16 cellular contexts compared by ENCODE assay signal in genomic region chr2:85181844-85182456, GRCh38. TPM values are rescaled to one million over a fixed set of nuclear protein-coding genes. Genes with fewer than 3 reads are reported as not detected.
DNase-seq lines count a peak whose midpoint lies in the region; ATAC-seq and TF ChIP-seq lines count a peak whose summit lies in the region.
"Had no signal": no experiment of that assay in that cellular context is flagged by ENCODE, and none has a peak within 500 bp of the region (broad histone marks: within the 10 kb centered on the region; RNA-seq: fewer than 3 reads in every experiment).

No MANE protein-coding gene starts in this region.

- peaks cover 5% of the 10 kb centered on the region for H3K79me1 ChIP-seq in H9 (ENCODE audit: insufficient read depth, low read depth, low read length, poor library complexity, severe bottlenecking)

- no peaks in the 10 kb centered on the region for H3K9me3 ChIP-seq in H9 (ENCODE audit: control insufficient read depth, low read depth, low read length)
- no peaks in the 10 kb centered on the region for H3K9me3 ChIP-seq in SJCRH30 (replicated peaks)
- no peaks in the 10 kb centered on the region for H3K9me3 ChIP-seq in lung (ENCODE audit: control insufficient read depth in 2 of 2, insufficient read depth in 1 of 2, low read length in 1 of 2)
- no peaks in the 10 kb centered on the region for H3K9me3 ChIP-seq in parathyroid adenoma (ENCODE audit: control insufficient read depth, low read length)
- no peaks in the 10 kb centered on the region for H3K9me3 ChIP-seq in BE2C
- H3K9me3 ChIP-seq: Caco-2, HAP-1, Peyer's patch had no signal

- no CpG with 5 or more reads among the region's 11 CpGs for WGBS in H9 (ENCODE audit: extremely low coverage, insufficient read length, low lambda C conversion rate)
- 94 to 100% methylated on average over 11 of the region's 11 CpGs for WGBS in lung, 2 donors

- ATAC-seq in lung (ENCODE audit: insufficient read depth, low FRiP score): peak; percentile 7

- H3K4me1 Mint-ChIP-seq in H9: peaks cover 76 to 79% of the 10 kb centered on the region in 2 experiments

- no peak overlapping the region for H3K23ac ChIP-seq in H9 (ENCODE audit: insufficient read length, low read depth, low read length)

- H3K36me3 ChIP-seq in SJCRH30 (peaks cover 6% of the 10 kb centered on the region; the same call in 1 of the 2 replicates), lung (ENCODE audit: control insufficient read depth in 2 of 2, insufficient read depth in 2 of 2, low read length in 2 of 2) (no peaks in the 10 kb centered on the region), parathyroid adenoma (ENCODE audit: control insufficient read depth, insufficient read depth, low read length) (no peaks in the 10 kb centered on the region), BE2C (no peaks in the 10 kb centered on the region)
- H3K36me3 ChIP-seq: HAP-1, Peyer's patch had no signal

- H3K4me3 ChIP-seq in SJCRH30 (peak overlapping the region; percentile 24), lung (no peak overlapping the region), parathyroid adenoma (ENCODE audit: low read depth, low read length) (no peak overlapping the region), BE2C (ENCODE audit: low read depth, low read length) (no peak overlapping the region)
- H3K4me3 ChIP-seq: HAP-1, Peyer's patch had no signal

- peaks cover 27% of the 10 kb centered on the region; the same call in 1 of the 2 replicates for H3K4me1 ChIP-seq in H9 (ENCODE audit: insufficient read depth, low read length)
- peaks cover 65% of the 10 kb centered on the region for H3K4me1 ChIP-seq in SJCRH30
- H3K4me1 ChIP-seq in lung (ENCODE audit: control insufficient read depth in 2 of 2, insufficient read depth in 2 of 2, low read length in 2 of 2): peaks cover 0 to 28% of the 10 kb centered on the region in 2 donors
- H3K4me1 ChIP-seq in parathyroid adenoma: peaks cover 74% of the 10 kb centered on the region
- H3K4me1 ChIP-seq in BE2C: no peaks in the 10 kb centered on the region

- no peak overlapping the region for H3K27ac ChIP-seq in H9 (ENCODE audit: insufficient read length, low read depth, low read length)
- H3K27ac ChIP-seq in SJCRH30: peak overlapping the region; percentile 73
- H3K27ac ChIP-seq in lung (ENCODE audit: low read depth in 1 of 2, low read length in 1 of 2): no peak overlapping the region
- H3K27ac ChIP-seq in parathyroid adenoma: peak overlapping the region; percentile 89
- H3K27ac ChIP-seq: Peyer's patch had no signal

- H3K27me3 ChIP-seq in H9 (ENCODE audit: insufficient read depth, low read length) (no peaks in the 10 kb centered on the region), SJCRH30 (no peaks in the 10 kb centered on the region), lung (ENCODE audit: control insufficient read depth, insufficient read depth) (no peaks in the 10 kb centered on the region), parathyroid adenoma (ENCODE audit: control insufficient read depth, insufficient read depth, low read length) (no peaks in the 10 kb centered on the region), BE2C (no peaks in the 10 kb centered on the region)
- H3K27me3 ChIP-seq: Peyer's patch had no signal

- H3K4ac ChIP-seq in H9 (ENCODE audit: low read depth, low read length): no peak overlapping the region

- H3K27ac Mint-ChIP-seq in H9: peak overlapping the region; percentile 58 to 93 (median 89); a peak in 6 of 7 replicates
- H3K27ac Mint-ChIP-seq: CD4-positive, CD25-positive, alpha-beta regulatory T cell had no signal

- no peak overlapping the region for H2BK12ac ChIP-seq in H9 (ENCODE audit: insufficient read length, low read depth, low read length)

- H2AK5ac ChIP-seq in H9 (ENCODE audit: insufficient read length, low read length): no peak overlapping the region

- no peak overlapping the region for H4K8ac ChIP-seq in H9 (replicated peaks; ENCODE audit: insufficient read length, low read depth, low read length)

- H3K4me2 ChIP-seq in H9 (ENCODE audit: insufficient read depth, insufficient read length, low read length) (no peak overlapping the region), parathyroid adenoma (ENCODE audit: low read length) (no peak overlapping the region)

- no peaks in the 10 kb centered on the region for H4K20me1 ChIP-seq in H9 (ENCODE audit: control insufficient read depth, insufficient read depth, insufficient read length)

- H3T11ph ChIP-seq in H9 (ENCODE audit: low read length): no peak overlapping the region

- DNase-seq in H9 (no peak), SJCRH30 (peak; percentile 90 to 94), lung (ENCODE audit: low spot score) (no peak), HPDE6-E6E7 (ENCODE audit: extremely low spot score) (no peak), AML-193 (lab: John Stamatoyannopoulos, UW) (no peak), SW 1271 (lab: John Stamatoyannopoulos, UW) (no peak), BE2C (no peak)
- DNase-seq: Caco-2; CD4-positive, CD25-positive, alpha-beta regulatory T cell; NCI-H1694; NCI-H2081 treated with DMSO at 0.1 percent for 48 hours; NCI-H748 treated with DMSO at 0.1 percent for 48 hours; NK-92 treated with Interleukin-12 subunit alpha and Interleukin-12 subunit beta, amount 100 ng/mL, for 24 hours had no signal

- no peak overlapping the region for H2BK120ac ChIP-seq in H9 (ENCODE audit: low read depth, low read length, poor library complexity, severe bottlenecking)

- no peak overlapping the region for H3K14ac ChIP-seq in H9 (ENCODE audit: insufficient read depth, low read length)

- peaks cover 12 to 22% (median 21%) of the 10 kb centered on the region in 3 experiments for H3K36me3 Mint-ChIP-seq in H9 (ENCODE audit: insufficient read depth in 1 of 3, low read depth in 3 of 3)
- H3K36me3 Mint-ChIP-seq: CD4-positive, CD25-positive, alpha-beta regulatory T cell had no signal

- H3K23me2 ChIP-seq in H9 (ENCODE audit: insufficient read length, low read depth, low read length, poor library complexity, severe bottlenecking): no peaks in the 10 kb centered on the region

- no peaks in the 10 kb centered on the region for H3K27me3 Mint-ChIP-seq in H9 (ENCODE audit: low read depth)

- H3K79me2 ChIP-seq in H9 (ENCODE audit: insufficient read depth, low read length): peaks cover 26% of the 10 kb centered on the region; the same call in 1 of the 2 replicates
- peaks cover 10% of the 10 kb centered on the region for H3K79me2 ChIP-seq in parathyroid adenoma

- no peak overlapping the region for H2AFZ ChIP-seq in H9 (ENCODE audit: low read length)
- H2AFZ ChIP-seq in parathyroid adenoma: no peak overlapping the region

- no peaks in the 10 kb centered on the region for H3K9me3 Mint-ChIP-seq in H9
- H3K9me3 Mint-ChIP-seq: CD4-positive, CD25-positive, alpha-beta regulatory T cell had no signal

- H3K4me3 Mint-ChIP-seq in H9: no peak overlapping the region
- H3K4me3 Mint-ChIP-seq: CD4-positive, CD25-positive, alpha-beta regulatory T cell had no signal

- H2BK5ac ChIP-seq in H9 (ENCODE audit: insufficient read length, low read length): no peak overlapping the region

- H3K9ac ChIP-seq in H9 (ENCODE audit: extremely low read depth, insufficient read length, low read length) (no peak overlapping the region), parathyroid adenoma (no peak overlapping the region)

- H4K91ac ChIP-seq in H9 (ENCODE audit: insufficient read length, low read depth, low read length): no peak overlapping the region

- H3K56ac ChIP-seq in H9 (ENCODE audit: insufficient read length, low read depth, low read length): no peak overlapping the region

- no peak for TF ChIP-seq CTCF in H9 (conservative IDR thresholded peaks at IDR 0.05)
- no peak for TF ChIP-seq CTCF in lung (IDR thresholded peaks at IDR 0.05; ENCODE audit: control extremely low read depth, extremely low read depth)
- TF ChIP-seq CTCF in parathyroid adenoma (IDR thresholded peaks at IDR 0.05): no peak
- no peak for TF ChIP-seq CTCF in BE2C (IDR thresholded peaks at IDR 0.05; ENCODE audit: low read depth, low read length)

- H2BK20ac ChIP-seq in H9 (ENCODE audit: low read depth, low read length, poor library complexity, severe bottlenecking): no peak overlapping the region

- H2BK15ac ChIP-seq in H9 (ENCODE audit: low read depth, low read length): no peak overlapping the region

- H4K5ac ChIP-seq in H9 (ENCODE audit: insufficient read length, low read depth, low read length): no peak overlapping the region

- H3K18ac ChIP-seq in H9 (ENCODE audit: insufficient read length, low read depth, low read length): no peak overlapping the region

RNA-seq across cellular contexts. Expression of gene TCF7L1, which starts 48.8 kb away (rescaled TPM):
- total RNA-seq in H9 (2021) (112 and 117 TPM in 2 replicates), lung (10 to 100 TPM; 14.7 to 21.5 TPM)
- 8.5 and 9.2 TPM in 2 replicates for total RNA-seq in SJCRH30 (2014; rRNA removed; shearing (Covaris generic))
- polyA plus RNA-seq in lung: 10 to 100 TPM; 12.3 to 12.9 TPM
- polyA plus RNA-seq in BE2C (2012; ENCODE audit: insufficient read depth, insufficient read length, low read depth): 0.34 TPM
- total RNA-seq: CD4-positive, CD25-positive, alpha-beta regulatory T cell had no signal

Comparison
In these comparisons a context has a peak if more than half of its experiments do, and no peak if none do; other contexts are left out.
1. DNase-seq: peak in SJCRH30 (2 of 2); none in H9 (single experiment), lung (single experiment), HPDE6-E6E7 (single experiment), AML-193 (0 of 2), SW 1271 (0 of 2) and BE2C (single experiment).
2. H3K27ac ChIP-seq: peak in SJCRH30 (single experiment) and parathyroid adenoma (single experiment); none in H9 (single experiment) and lung (0 of 2).